6 cellular contexts compared by ENCODE assay signal in genomic region chr11:38116616-38117015, GRCh38.
DNase-seq lines count a peak whose midpoint lies in the region; ATAC-seq, FAIRE-seq and TF ChIP-seq lines count a peak whose summit lies in the region.
"Not testable (repeated sequence)": the region's sequence is repeated elsewhere in the genome, so short reads cannot be mapped to it uniquely, and the experiment has no call there.

No MANE protein-coding gene starts in this region.

- H2AK5ac ChIP-seq in IMR-90 (ENCODE audit: low read depth, low read length); mesendoderm (ENCODE audit: low read length): not testable (repeated sequence)

- not testable (repeated sequence) for H4K8ac ChIP-seq in IMR-90 (ENCODE audit: low read depth in 2 of 2, low read length in 2 of 2); mesendoderm (ENCODE audit: low read depth, low read length)

- peaks cover 30% of the 10 kb centered on the region for H3K36me3 Mint-ChIP-seq in endodermal cell (ENCODE audit: low read depth)

- WGBS in A549 (ENCODE audit: missing lambda C conversion rate): 38% methylated on average over 5 of the region's 5 CpGs
- no CpG with 5 or more reads among the region's 5 CpGs for WGBS in IMR-90 (ENCODE audit: extremely low coverage in 2 of 2, insufficient read length in 1 of 2), 2 experiments
- 6% methylated on average over 5 of the region's 5 CpGs for WGBS in K562 (ENCODE audit: insufficient coverage, low coverage, missing lambda C conversion rate)
- 92 to 100% methylated on average over 3 to 5 of the region's 5 CpGs for WGBS in endodermal cell (ENCODE audit: insufficient coverage in 1 of 2, insufficient read length in 1 of 2), 2 experiments
- WGBS in HepG2 (ENCODE audit: low lambda C conversion rate): 44% methylated on average over 5 of the region's 5 CpGs
- no CpG with 5 or more reads among the region's 5 CpGs for WGBS in mesendoderm (ENCODE audit: extremely low coverage, insufficient coverage, low lambda C conversion rate)

- peaks cover 47% of the 10 kb centered on the region for H3K9me3 Mint-ChIP-seq in endodermal cell

- not testable (repeated sequence) for H3K79me1 ChIP-seq in IMR-90 (ENCODE audit: low read depth in 1 of 2, low read length in 2 of 2); mesendoderm (ENCODE audit: low read length)

- H3K4me2 ChIP-seq in A549; IMR-90 (ENCODE audit: low read depth, low read length); K562 (ENCODE audit: insufficient read depth, low read length); HepG2 (ENCODE audit: low read depth, low read length); mesendoderm (ENCODE audit: low read length): not testable (repeated sequence)

- H3K79me2 ChIP-seq in K562 (ENCODE audit: control insufficient read depth, insufficient read depth, low read length); HepG2 (ENCODE audit: insufficient read depth, low read length); mesendoderm (ENCODE audit: control insufficient read depth, insufficient read depth, low read length): not testable (repeated sequence)

- H2BK120ac ChIP-seq in IMR-90 (ENCODE audit: low read depth, low read length); mesendoderm (ENCODE audit: low read depth, low read length): not testable (repeated sequence)

- not testable (repeated sequence) for H2BK15ac ChIP-seq in IMR-90 (ENCODE audit: low read depth, low read length); mesendoderm (replicated peaks; ENCODE audit: low read depth)

- H2BK20ac ChIP-seq in IMR-90 (ENCODE audit: low read depth, low read length): not testable (repeated sequence)

- H4K5ac ChIP-seq in IMR-90 (ENCODE audit: low read depth, low read length); mesendoderm (ENCODE audit: low read length): not testable (repeated sequence)

- peaks cover 20% of the 10 kb centered on the region for H3K4me1 Mint-ChIP-seq in endodermal cell

- H3K4ac ChIP-seq in IMR-90 (ENCODE audit: low read depth, low read length); mesendoderm (ENCODE audit: low read depth, low read length): not testable (repeated sequence)

- not testable (repeated sequence) for H3K9me3 ChIP-seq in A549; IMR-90 (ENCODE audit: control insufficient read depth, insufficient read depth, low read length); K562 (replicated peaks; ENCODE audit: control insufficient read depth, insufficient read depth, low read depth, low read length)
- peaks cover 33% of the 10 kb centered on the region for H3K9me3 ChIP-seq in endodermal cell (ENCODE audit: control insufficient read depth, low read length)
- peaks cover 68% of the 10 kb centered on the region for H3K9me3 ChIP-seq in HepG2 (ENCODE audit: low read length)

- H3K27ac Mint-ChIP-seq in endodermal cell: not testable (repeated sequence)

- H3K9me1 ChIP-seq in IMR-90 (ENCODE audit: insufficient read depth, low read length); K562 (ENCODE audit: control insufficient read depth, insufficient read depth, low read length): not testable (repeated sequence)

- not testable (repeated sequence) for H4K20me1 ChIP-seq in IMR-90 (ENCODE audit: insufficient read depth, low read length); K562 (replicated peaks; ENCODE audit: control insufficient read depth, insufficient read depth, low read length); HepG2 (ENCODE audit: insufficient read depth, low read length)

- H3K27me3 Mint-ChIP-seq in endodermal cell (ENCODE audit: insufficient read depth): not testable (repeated sequence)

- H3K56ac ChIP-seq in IMR-90 (ENCODE audit: extremely low read depth, insufficient read depth, low read length); mesendoderm (ENCODE audit: low read length): not testable (repeated sequence)

- CTCF ChIA-PET in A549 (lab: Yijun Ruan, JAX); IMR-90 (lab: Yijun Ruan, JAX); K562 (lab: Yijun Ruan, JAX; ENCODE audit: low intra/inter-chr PET ratio); HepG2 (lab: Yijun Ruan, JAX; ENCODE audit: low intra/inter-chr PET ratio, low total read pairs): not testable (repeated sequence)

- H3K14ac ChIP-seq in IMR-90 (replicated peaks; ENCODE audit: low read depth, low read length): not testable (repeated sequence)

- not testable (repeated sequence) for H3K36me3 ChIP-seq in IMR-90 (ENCODE audit: control insufficient read depth, insufficient read depth, low read length); K562 (ENCODE audit: control insufficient read depth, insufficient read depth, low read length); endodermal cell (ENCODE audit: control insufficient read depth, insufficient read depth, low read length); HepG2 (replicated peaks in 1 of 2; ENCODE audit: control insufficient read depth in 1 of 2, insufficient read depth in 2 of 2, low read length in 2 of 2); mesendoderm (ENCODE audit: control insufficient read depth, insufficient read depth, low read length)

- H3K23ac ChIP-seq in IMR-90 (ENCODE audit: low read depth, low read length); mesendoderm (ENCODE audit: low read length): not testable (repeated sequence)

- not testable (repeated sequence) for H3K27me3 ChIP-seq in IMR-90 (ENCODE audit: control insufficient read depth, insufficient read depth, low read length); K562 (ENCODE audit: control insufficient read depth in 2 of 2, insufficient read depth in 2 of 2, low read length in 2 of 2); endodermal cell (ENCODE audit: control insufficient read depth, insufficient read depth, low read length, poor library complexity, severe bottlenecking); HepG2 (ENCODE audit: control insufficient read depth in 1 of 2, insufficient read depth in 2 of 2, low read length in 2 of 2); mesendoderm (ENCODE audit: insufficient read depth, low read length, poor library complexity)

- H2AK9ac ChIP-seq in IMR-90 (replicated peaks; ENCODE audit: low read depth, low read length, poor library complexity): not testable (repeated sequence)

- not testable (repeated sequence) for TF ChIP-seq CTCF in A549 (IDR thresholded peaks at IDR 0.05); IMR-90 (conservative IDR thresholded peaks at IDR 0.05; ENCODE audit: low read depth, low read length); K562 (IDR thresholded peaks at IDR 0.05 in 2 of 3, conservative IDR thresholded peaks at IDR 0.05 in 1 of 3; ENCODE audit: insufficient read depth in 2 of 3, low read depth in 1 of 3, low read length in 3 of 3); endodermal cell (conservative IDR thresholded peaks at IDR 0.05); HepG2 (CRISPR knock-in tag; IDR thresholded peaks at IDR 0.05)

- H3K4me3 Mint-ChIP-seq in endodermal cell: not testable (repeated sequence)

- not testable (repeated sequence) for H2AFZ ChIP-seq in IMR-90 (replicated peaks; ENCODE audit: low read length, poor library complexity); K562 (ENCODE audit: low read depth, low read length); HepG2 (ENCODE audit: low read length)

- POLR2A ChIA-PET in A549 (lab: Yijun Ruan, JAX); IMR-90 (lab: Charles Lee; ENCODE audit: unreplicated experiment); K562 (lab: Yijun Ruan, JAX); HepG2 (lab: Yijun Ruan, JAX): not testable (repeated sequence)

- not testable (repeated sequence) for FAIRE-seq in A549 (lab: Jason Lieb, UNC); K562 (lab: Jason Lieb, UNC); HepG2 (lab: Jason Lieb, UNC)

- H4K91ac ChIP-seq in IMR-90 (ENCODE audit: insufficient read depth, low read depth, low read length): not testable (repeated sequence)

- not testable (repeated sequence) for DNase-seq in A549 (ENCODE audit: low read depth in 1 of 2, low spot score in 1 of 2); IMR-90; K562 (ENCODE audit: extremely low read depth in 1 of 4, low spot score in 3 of 4); endodermal cell; HepG2 (ENCODE audit: low spot score); mesendoderm

- not testable (repeated sequence) for H3K9ac ChIP-seq in IMR-90 (ENCODE audit: low read depth, low read length); K562 (ENCODE audit: insufficient read depth in 1 of 2, low read depth in 2 of 2, low read length in 2 of 2); endodermal cell (ENCODE audit: extremely low read depth, low read length, poor library complexity, severe bottlenecking); HepG2 (ENCODE audit: insufficient read depth, low read depth, low read length); mesendoderm (ENCODE audit: low read length)

- not testable (repeated sequence) for H2BK5ac ChIP-seq in IMR-90 (ENCODE audit: low read depth, low read length, poor library complexity, severe bottlenecking); mesendoderm (ENCODE audit: low read length)

- TF ChIP-seq RAD21 in A549 (conservative IDR thresholded peaks at IDR 0.05 in 1 of 2, IDR thresholded peaks at IDR 0.05 in 1 of 2); IMR-90 (IDR thresholded peaks at IDR 0.05; ENCODE audit: low read length); K562 (CRISPR knock-in tag; conservative IDR thresholded peaks at IDR 0.05 in 1 of 2, IDR thresholded peaks at IDR 0.05 in 1 of 2); HepG2 (CRISPR knock-in tag; IDR thresholded peaks at IDR 0.05): not testable (repeated sequence)

- not testable (repeated sequence) for BruUV-seq in IMR-90 (replicated peaks; lab: Mats Ljungman, UMichigan); K562 (replicated peaks; lab: Mats Ljungman, UMichigan); HepG2 (replicated peaks; lab: Mats Ljungman, UMichigan)

- H3K18ac ChIP-seq in IMR-90 (ENCODE audit: low read depth, low read length); mesendoderm (ENCODE audit: low read length): not testable (repeated sequence)

- H3K4me3 ChIP-seq in A549; IMR-90 (ENCODE audit: insufficient read depth, low read depth, low read length); K562; HepG2 (replicated peaks in 1 of 3; ENCODE audit: insufficient read depth in 1 of 3, low read depth in 2 of 3, low read length in 3 of 3); mesendoderm (ENCODE audit: low read length): not testable (repeated sequence)
- H3K4me3 ChIP-seq in endodermal cell (ENCODE audit: low read length): peak overlapping the region; percentile 73

- TF ChIP-seq EP300 in A549 (IDR thresholded peaks at IDR 0.05); K562 (IDR thresholded peaks at IDR 0.05; ENCODE audit: low read length); HepG2 (IDR thresholded peaks at IDR 0.05; ENCODE audit: low read depth in 2 of 2, low read length in 2 of 2); HepG2 (CRISPR knock-in tag; IDR thresholded peaks at IDR 0.05; ENCODE audit: borderline replicate concordance): not testable (repeated sequence)

- in situ Hi-C loops in IMR-90 (cut with MboI; ENCODE audit: low sequenced_read_pairs); K562 (cut with MboI); HepG2 (cut with HindIII; ENCODE audit: extremely low pct_ligation_motif_present, low pct_unique_long_range_greater_than_20kb): not testable (repeated sequence)

- not testable (repeated sequence) for H3K4me1 ChIP-seq in A549; IMR-90 (ENCODE audit: control insufficient read depth, insufficient read depth, low read length); K562 (replicated peaks in 1 of 2; ENCODE audit: control insufficient read depth in 2 of 2, insufficient read depth in 2 of 2, low read length in 2 of 2); HepG2 (ENCODE audit: insufficient read depth, low read length); mesendoderm (ENCODE audit: control insufficient read depth, low read depth, low read length)
- peaks cover 11% of the 10 kb centered on the region for H3K4me1 ChIP-seq in endodermal cell (ENCODE audit: control insufficient read depth, insufficient read depth, low read length)

- intact Hi-C loops in IMR-90 (cut with micrococcal nuclease); K562 (cut with micrococcal nuclease); HepG2 (cut with micrococcal nuclease; ENCODE audit: unreplicated experiment): not testable (repeated sequence)

- TF ChIP-seq POLR2A in A549 (IDR thresholded peaks at IDR 0.05; ENCODE audit: low read length); IMR-90 (IDR thresholded peaks at IDR 0.05; ENCODE audit: low read depth, low read length); K562 (conservative IDR thresholded peaks at IDR 0.05); HepG2 (IDR thresholded peaks at IDR 0.05; ENCODE audit: insufficient read depth in 1 of 2, low read depth in 2 of 2, low read length in 2 of 2): not testable (repeated sequence)

- not testable (repeated sequence) for H3K27ac ChIP-seq in A549; IMR-90 (ENCODE audit: insufficient read depth, low read length); K562 (ENCODE audit: extremely low read depth, low read depth, low read length); endodermal cell (ENCODE audit: low read depth, low read length); HepG2 (ENCODE audit: extremely low read length, insufficient read depth, low read length)
- peak overlapping the region; percentile 73 for H3K27ac ChIP-seq in mesendoderm (ENCODE audit: low read depth, low read length)

- dilution Hi-C loops in IMR-90 (cut with HindIII; ENCODE audit: low sequenced_read_pairs, unreplicated experiment): not testable (repeated sequence)

- not testable (repeated sequence) for ATAC-seq in A549; IMR-90 (ENCODE audit: low read depth); K562; HepG2
